ENCODE assay signal across 1 cellular context in genomic region chr11:62548545-62549335, GRCh38.
TF ChIP-seq lines count a peak whose summit lies in the region.

No MANE protein-coding gene starts in this region.

TF ChIP-seq in HepG2, 621 proteins besides CTCF, POLR2A, EP300 and RAD21 (continued from another document and continues in another):
- TF ChIP-seq ZBTB2 (CRISPR knock-in tag; IDR thresholded peaks at IDR 0.05; ENCODE audit: low read depth) (no peak), ZNF646 (CRISPR knock-in tag; IDR thresholded peaks at IDR 0.05) (no peak), RXRA (CRISPR knock-in tag; IDR thresholded peaks at IDR 0.05) (peak; percentile 33; the same call in 1 of the 2 replicates), SOX5 (CRISPR knock-in tag; IDR thresholded peaks at IDR 0.05; ENCODE audit: borderline replicate concordance) (peak; percentile 72; the same call in 1 of the 2 replicates), EEA1 (CRISPR knock-in tag; IDR thresholded peaks at IDR 0.05; ENCODE audit: borderline replicate concordance) (no peak), CEBPG (CRISPR knock-in tag; IDR thresholded peaks at IDR 0.05) (peak; percentile 45; the same call in 1 of the 2 replicates), RFXAP (CRISPR knock-in tag; IDR thresholded peaks at IDR 0.05; ENCODE audit: borderline replicate concordance) (no peak), ZNF572 (CRISPR knock-in tag; IDR thresholded peaks at IDR 0.05) (no peak), ZNF629 (CRISPR knock-in tag; conservative IDR thresholded peaks at IDR 0.05) (no peak), SNAPC5 (CRISPR knock-in tag; IDR thresholded peaks at IDR 0.05; ENCODE audit: borderline replicate concordance) (no peak), ZNF558 (CRISPR knock-in tag; IDR thresholded peaks at IDR 0.05; ENCODE audit: borderline replicate concordance) (no peak), ATF5 (CRISPR knock-in tag; IDR thresholded peaks at IDR 0.05; ENCODE audit: low read depth) (no peak), TRAFD1 (CRISPR knock-in tag; IDR thresholded peaks at IDR 0.05; ENCODE audit: borderline replicate concordance) (no peak), SNAPC2 (CRISPR knock-in tag; IDR thresholded peaks at IDR 0.05) (peak; percentile 57; the same call in 1 of the 2 replicates), TEF (CRISPR knock-in tag; IDR thresholded peaks at IDR 0.05) (no peak), KMT2A (CRISPR knock-in tag; IDR thresholded peaks at IDR 0.05) (peak; percentile 49; the same call in 1 of the 2 replicates), NR1H2 (CRISPR knock-in tag; IDR thresholded peaks at IDR 0.05; ENCODE audit: borderline replicate concordance, low read depth) (no peak), SRSF1 (optimal IDR thresholded peaks at IDR 0.05; ENCODE audit: low read depth, low read length) (no peak), MTF1 (CRISPR knock-in tag; IDR thresholded peaks at IDR 0.05) (no peak), ZNF556 (CRISPR knock-in tag; IDR thresholded peaks at IDR 0.05; ENCODE audit: borderline replicate concordance) (no peak), ZNF589 (CRISPR knock-in tag; conservative IDR thresholded peaks at IDR 0.05) (no peak), ZNF317 (CRISPR knock-in tag; IDR thresholded peaks at IDR 0.05) (0 out of 2 replicates have a peak, but pooled peaks have one; percentile 54), ZNF234 (CRISPR knock-in tag; conservative IDR thresholded peaks at IDR 0.05) (no peak), ZNF331 (CRISPR knock-in tag; IDR thresholded peaks at IDR 0.05) (peak; percentile 64; the same call in 1 of the 2 replicates), ZBTB8A (CRISPR knock-in tag; IDR thresholded peaks at IDR 0.05; ENCODE audit: borderline replicate concordance, low read depth) (no peak), KAT2B (IDR thresholded peaks at IDR 0.05; ENCODE audit: borderline replicate concordance, low read depth, low read length) (no peak), IKZF4 (CRISPR knock-in tag; IDR thresholded peaks at IDR 0.05; ENCODE audit: borderline replicate concordance, low read depth, not compliant biosample characterization) (no peak), SATB2 (CRISPR knock-in tag; IDR thresholded peaks at IDR 0.05) (no peak), KAT8 (CRISPR knock-in tag; IDR thresholded peaks at IDR 0.05) (0 out of 2 replicates have a peak, but pooled peaks have one; percentile 60), IKZF5 (CRISPR knock-in tag; IDR thresholded peaks at IDR 0.05) (peak; percentile 28; the same call in 1 of the 2 replicates), TFDP2 (CRISPR knock-in tag; IDR thresholded peaks at IDR 0.05) (peak; percentile 30; the same call in 1 of the 2 replicates), ARID5B (CRISPR knock-in tag; IDR thresholded peaks at IDR 0.05) (peak; percentile 79), BORCS8-MEF2B (CRISPR knock-in tag; IDR thresholded peaks at IDR 0.05) (0 out of 2 replicates have a peak, but pooled peaks have one; percentile 51), FOSL1 (CRISPR knock-in tag; IDR thresholded peaks at IDR 0.05; ENCODE audit: borderline replicate concordance) (no peak), KDM2A (CRISPR knock-in tag; IDR thresholded peaks at IDR 0.05; ENCODE audit: borderline replicate concordance, low read depth) (peak; percentile 56; the same call in 1 of the 2 replicates), KDM4B (CRISPR knock-in tag; IDR thresholded peaks at IDR 0.05) (no peak), TEAD3 (CRISPR knock-in tag; optimal IDR thresholded peaks at IDR 0.05; ENCODE audit: borderline replicate concordance) (peak; percentile 50), JARID2 (CRISPR knock-in tag; IDR thresholded peaks at IDR 0.05; ENCODE audit: insufficient replicate concordance) (no peak), XBP1 (CRISPR knock-in tag; IDR thresholded peaks at IDR 0.05) (no peak), ZNF256 (CRISPR knock-in tag; conservative IDR thresholded peaks at IDR 0.05) (no peak), THAP7 (CRISPR knock-in tag; IDR thresholded peaks at IDR 0.05) (no peak), AKAP8 (CRISPR knock-in tag; IDR thresholded peaks at IDR 0.05) (no peak), ZNF101 (CRISPR knock-in tag; IDR thresholded peaks at IDR 0.05; ENCODE audit: borderline replicate concordance, low read depth) (no peak), POLR2G (IDR thresholded peaks at IDR 0.05; ENCODE audit: low read depth, low read length) (no peak), SAFB2 (CRISPR knock-in tag; IDR thresholded peaks at IDR 0.05; ENCODE audit: borderline replicate concordance, low read depth) (no peak), ZNF510 (CRISPR knock-in tag; IDR thresholded peaks at IDR 0.05; ENCODE audit: low read depth) (no peak), DNMT3B (CRISPR knock-in tag; conservative IDR thresholded peaks at IDR 0.05) (no peak), ZBTB3 (CRISPR knock-in tag; IDR thresholded peaks at IDR 0.05; ENCODE audit: borderline replicate concordance, low read depth) (no peak), JUNB (CRISPR knock-in tag; IDR thresholded peaks at IDR 0.05; ENCODE audit: borderline replicate concordance) (no peak; the same call in 1 of the 2 replicates)
